Comparison of ENCODE assay signal across 20 cellular contexts in the genomic region with DNA sequence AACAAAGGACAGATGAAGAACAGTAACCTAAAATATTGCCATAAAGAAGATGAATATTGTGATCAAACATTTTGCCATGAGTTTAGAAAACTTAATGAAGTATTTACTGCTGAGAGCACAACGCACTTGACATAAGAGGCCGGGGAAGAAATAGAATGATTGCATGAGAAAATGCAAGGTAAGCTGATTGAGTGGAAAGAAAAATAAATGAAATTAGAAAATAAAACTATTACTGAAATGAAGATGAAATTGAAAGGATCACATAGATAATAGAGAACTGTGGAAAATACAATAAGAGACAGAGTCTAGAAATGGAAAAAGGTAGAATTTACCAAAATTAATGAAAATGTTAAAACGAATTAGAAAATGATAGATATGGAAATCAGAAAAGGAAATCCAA. TPM values are rescaled to one million over a fixed set of nuclear protein-coding genes. Genes with fewer than 3 reads are reported as not detected.
DNase-seq lines count a peak whose midpoint lies in the region; ATAC-seq and TF ChIP-seq lines count a peak whose summit lies in the region.
"Had no signal": no experiment of that assay in that cellular context is flagged by ENCODE, and none has a peak within 500 bp of the region (broad histone marks: within the 10 kb centered on the region; RNA-seq: fewer than 3 reads in every experiment).

No MANE protein-coding gene starts in this region.

- no peak for ATAC-seq in activated naive CD4-positive, alpha-beta T cell treated with anti-CD3 and anti-CD28 coated beads, Interleukin-2, amount 50 U/mL, for 72 hours
- ATAC-seq: mucosa of descending colon had no signal

- no peak overlapping the region for H3K27ac ChIP-seq in HEK293 (ENCODE audit: extremely low read depth, low read depth, low read length)
- H3K27ac ChIP-seq: 22Rv1; BLaER1 treated with 17β-estradiol and CSF1 and Interleukin-3, amounts not matched to agents 10 nM and 100 nM; tibial artery; VCaP had no signal

- peak overlapping the region; percentile 93 for H3K27ac Mint-ChIP-seq in T-helper 1 cell treated with Interleukin-12 subunit alpha and Interleukin-12 subunit beta and Interleukin-4 antibody, amounts not matched to agents 30 μg/mL and 1 μg/mL, for 36 hours
- peak overlapping the region; percentile 17 to 68 for H3K27ac Mint-ChIP-seq in activated naive CD4-positive, alpha-beta T cell treated with anti-CD3 and anti-CD28 coated beads, Interleukin-2, amount 50 U/mL, for 72 hours
- H3K27ac Mint-ChIP-seq in nephron: peak overlapping the region in 2 of 3 experiments; percentile 12 to 24
- H3K27ac Mint-ChIP-seq: IgD-negative memory B cell had no signal

- no peaks in the 10 kb centered on the region for H3K9me3 Mint-ChIP-seq in T-helper 1 cell treated with Interleukin-12 subunit alpha and Interleukin-12 subunit beta and Interleukin-4 antibody, amounts not matched to agents 30 μg/mL and 1 μg/mL, for 36 hours
- no peaks in the 10 kb centered on the region for H3K9me3 Mint-ChIP-seq in activated naive CD4-positive, alpha-beta T cell treated with anti-CD3 and anti-CD28 coated beads, Interleukin-2, amount 50 U/mL, for 72 hours
- H3K9me3 Mint-ChIP-seq in nephron: no peaks in the 10 kb centered on the region
- H3K9me3 Mint-ChIP-seq: IgD-negative memory B cell had no signal

- POLR2A ChIA-PET in HEK293 (lab: Yijun Ruan, JAX): interaction anchor here (1.3 kb wide), 2 partner anchors 10 kb away, joined by 4 to 5 read pairs; a partner anchor contains a TSS

- H3K36me3 Mint-ChIP-seq in T-helper 1 cell treated with Interleukin-12 subunit alpha and Interleukin-12 subunit beta and Interleukin-4 antibody, amounts not matched to agents 30 μg/mL and 1 μg/mL, for 36 hours (ENCODE audit: low read depth): peaks cover 38% of the 10 kb centered on the region
- peaks cover 15 to 42% of the 10 kb centered on the region in 2 donors for H3K36me3 Mint-ChIP-seq in activated naive CD4-positive, alpha-beta T cell treated with anti-CD3 and anti-CD28 coated beads, Interleukin-2, amount 50 U/mL, for 72 hours
- H3K36me3 Mint-ChIP-seq in nephron (ENCODE audit: low read depth): peaks cover 67% of the 10 kb centered on the region

- peaks cover 38 to 39% of the 10 kb centered on the region in 2 experiments for H3K36me3 ChIP-seq in HEK293 (ENCODE audit: control insufficient read depth in 2 of 2, insufficient read depth in 1 of 2, low read length in 2 of 2)

- TF ChIP-seq CTCF in HEK293 (tag by site-specific recombination; IDR thresholded peaks at IDR 0.05) (no peak), nephron (IDR thresholded peaks at IDR 0.05; ENCODE audit: unreplicated experiment in 3 of 3) (no peak)

- no peaks in the 10 kb centered on the region for H3K4me1 ChIP-seq in HEK293 (ENCODE audit: control insufficient read depth, insufficient read depth, low read length)

- peak overlapping the region; percentile 82 for H3K4me3 Mint-ChIP-seq in T-helper 1 cell treated with Interleukin-12 subunit alpha and Interleukin-12 subunit beta and Interleukin-4 antibody, amounts not matched to agents 30 μg/mL and 1 μg/mL, for 36 hours
- H3K4me3 Mint-ChIP-seq in nephron: no peak overlapping the region
- H3K4me3 Mint-ChIP-seq: IgD-negative memory B cell had no signal

- no peaks in the 10 kb centered on the region for H3K9me3 ChIP-seq in HEK293 (ENCODE audit: control insufficient read depth, insufficient read depth, low read depth, low read length)
- H3K9me3 ChIP-seq: mucosa of descending colon, tibial artery had no signal

- CTCF ChIA-PET in HEK293 (lab: Yijun Ruan, JAX): no interaction called here

- H3K4me1 Mint-ChIP-seq in T-helper 1 cell treated with Interleukin-12 subunit alpha and Interleukin-12 subunit beta and Interleukin-4 antibody, amounts not matched to agents 30 μg/mL and 1 μg/mL, for 36 hours (ENCODE audit: low read depth): peaks cover 40% of the 10 kb centered on the region
- peaks cover 11% of the 10 kb centered on the region for H3K4me1 Mint-ChIP-seq in nephron

- DNase-seq in T-helper 1 cell: no peak
- no peak for DNase-seq in activated naive CD4-positive, alpha-beta T cell treated with anti-CD3 and anti-CD28 coated beads, Interleukin-2, amount 50 U/mL, for 72 hours (ENCODE audit: low spot score in 2 of 2)
- no peak for DNase-seq in AG08395 (ENCODE audit: low spot score)
- DNase-seq in NCI-H510A (lab: John Stamatoyannopoulos, UW): no peak
- DNase-seq in NCI-H2029 (lab: John Stamatoyannopoulos, UW): no peak
- DNase-seq: central memory CD4-positive, alpha-beta T cell; DMS79 treated with DMSO at 0.1 percent for 48 hours; left cardiac atrium; mucosa of descending colon; MV-4-11; NCI-H69; tibial artery had no signal

- no peaks in the 10 kb centered on the region for H3K27me3 Mint-ChIP-seq in T-helper 1 cell treated with Interleukin-12 subunit alpha and Interleukin-12 subunit beta and Interleukin-4 antibody, amounts not matched to agents 30 μg/mL and 1 μg/mL, for 36 hours (ENCODE audit: low read depth)
- H3K27me3 Mint-ChIP-seq in nephron (ENCODE audit: low read depth): no peaks in the 10 kb centered on the region
- H3K27me3 Mint-ChIP-seq: IgD-negative memory B cell had no signal

- no peak overlapping the region for H3K4me3 ChIP-seq in HEK293 (ENCODE audit: low read depth, low read length)
- H3K4me3 ChIP-seq: BLaER1 treated with 17β-estradiol and CSF1 and Interleukin-3, amounts not matched to agents 10 nM and 100 nM; mucosa of descending colon; skin epidermis; tibial artery had no signal

TF ChIP-seq in HEK293, 187 proteins besides CTCF, POLR2A, EP300 and RAD21:
- TF ChIP-seq PRDM1 (tag by site-specific recombination; IDR thresholded peaks at IDR 0.05) (peak; percentile 71), SP7 (tag by site-specific recombination; IDR thresholded peaks at IDR 0.05) (no peak)

RNA-seq across cellular contexts. Expression of a gene that starts 10.1 kb away (rescaled TPM):
- total RNA-seq in activated naive CD4-positive, alpha-beta T cell treated with anti-CD3 and anti-CD28 coated beads, Interleukin-2, amount 50 U/mL, for 72 hours: 10 to 100 TPM; 46.5 to 53.6 TPM

Comparison
In these comparisons a context has a peak if more than half of its experiments do, and no peak if none do; other contexts are left out.
1. H3K27ac Mint-ChIP-seq: peak in every context shown above with its lines; median percentile 93 in T-helper 1 cell treated with Interleukin-12 subunit alpha and Interleukin-12 subunit beta and Interleukin-4 antibody, amounts not matched to agents 30 μg/mL and 1 μg/mL, for 36 hours; 42 in activated naive CD4-positive, alpha-beta T cell treated with anti-CD3 and anti-CD28 coated beads, Interleukin-2, amount 50 U/mL, for 72 hours; 18 in nephron.